ENCODE assay signal across 1 cellular context in genomic region chr22:34975721-34976120, GRCh38.
TF ChIP-seq lines count a peak whose summit lies in the region.

No MANE protein-coding gene starts in this region.

TF ChIP-seq in A549, 52 proteins besides CTCF, POLR2A, EP300 and RAD21 (continued from another document):
- TF ChIP-seq, protein P1, sequence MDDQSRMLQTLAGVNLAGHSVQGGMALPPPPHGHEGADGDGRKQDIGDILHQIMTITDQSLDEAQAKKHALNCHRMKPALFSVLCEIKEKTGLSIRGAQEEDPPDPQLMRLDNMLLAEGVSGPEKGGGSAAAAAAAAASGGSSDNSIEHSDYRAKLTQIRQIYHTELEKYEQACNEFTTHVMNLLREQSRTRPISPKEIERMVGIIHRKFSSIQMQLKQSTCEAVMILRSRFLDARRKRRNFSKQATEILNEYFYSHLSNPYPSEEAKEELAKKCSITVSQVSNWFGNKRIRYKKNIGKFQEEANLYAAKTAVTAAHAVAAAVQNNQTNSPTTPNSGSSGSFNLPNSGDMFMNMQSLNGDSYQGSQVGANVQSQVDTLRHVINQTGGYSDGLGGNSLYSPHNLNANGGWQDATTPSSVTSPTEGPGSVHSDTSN (IDR thresholded peaks at IDR 0.05) = no peak
- TF ChIP-seq MAFK (IDR thresholded peaks at IDR 0.05; ENCODE audit: partially characterized antibody) (no peak), GATA3 (IDR thresholded peaks at IDR 0.05; ENCODE audit: borderline replicate concordance) (no peak), REST (IDR thresholded peaks at IDR 0.05) (no peak), ESRRA (IDR thresholded peaks at IDR 0.05; ENCODE audit: borderline replicate concordance, low read length) (no peak), EHMT2 (IDR thresholded peaks at IDR 0.05; ENCODE audit: low read depth) (no peak), FOSL2 (IDR thresholded peaks at IDR 0.05) (no peak), FOSL2 (CRISPR knock-in tag; IDR thresholded peaks at IDR 0.05) (no peak), POLR2AphosphoS2 (conservative IDR thresholded peaks at IDR 0.05; ENCODE audit: low read length) (no peak), ZFP36 (IDR thresholded peaks at IDR 0.05; ENCODE audit: borderline replicate concordance, partially characterized antibody) (no peak), CBX2 (IDR thresholded peaks at IDR 0.05; ENCODE audit: borderline replicate concordance, low read depth) (no peak), RCOR1 (IDR thresholded peaks at IDR 0.05; ENCODE audit: low read depth, low read length) (no peak), NR3C1 (IDR thresholded peaks at IDR 0.05) (no peak), TP53 (CRISPR knock-in tag; IDR thresholded peaks at IDR 0.05) (no peak), KDM1A (IDR thresholded peaks at IDR 0.05; ENCODE audit: low read depth) (no peak), SREBF2 (IDR thresholded peaks at IDR 0.05) (no peak), MAX (IDR thresholded peaks at IDR 0.05) (no peak), KDM5A (IDR thresholded peaks at IDR 0.05) (no peak), HMGXB4 (CRISPR knock-in tag; IDR thresholded peaks at IDR 0.05; ENCODE audit: borderline replicate concordance) (no peak), RNF2 (IDR thresholded peaks at IDR 0.05; ENCODE audit: borderline replicate concordance, low read depth) (no peak)
